ENCODE assay signal across 24 cellular contexts in genomic region chr6:111276736-111277135, GRCh38.
"Had no signal": no experiment of that assay in that cellular context is flagged by ENCODE, and none has a peak within 500 bp of the region (broad histone marks: within the 10 kb centered on the region; RNA-seq: fewer than 3 reads in every experiment).

No MANE protein-coding gene starts in this region.

- FAIRE-seq: TTC549 had no signal

- H3K4me1 ChIP-seq: breast epithelium had no signal

- H3K27ac ChIP-seq: breast epithelium, SK-N-MC, VCaP had no signal

- H3K4me3 ChIP-seq: breast epithelium, SK-N-MC had no signal

- ATAC-seq: activated CD4-positive, alpha-beta T cell treated with anti-CD3 and anti-CD28 coated beads for 36 hours; activated CD8-positive, alpha-beta T cell treated with anti-CD3 and anti-CD28 coated beads for 36 hours; activated T-cell treated with anti-CD3 and anti-CD28 coated beads, Interleukin-2, amount 50 U/mL, for 72 hours; T-cell had no signal

- H3K27me3 ChIP-seq: breast epithelium had no signal

- DNase-seq: activated CD4-positive, alpha-beta T cell treated with anti-CD3 and anti-CD28 coated beads for 36 hours; activated CD8-positive, alpha-beta memory T cell treated with anti-CD3 and anti-CD28 coated beads, Interleukin-2, amount 50 U/mL, for 4 hours; activated CD8-positive, alpha-beta T cell treated with anti-CD3 and anti-CD28 coated beads for 36 hours; activated gamma-delta T cell treated with Interleukin-2 at 50 U/mL for 16 hours; activated naive CD4-positive, alpha-beta T cell treated with anti-CD3 and anti-CD28 coated beads, Interleukin-2, amount 50 U/mL, for 16 hours; activated naive CD8-positive, alpha-beta T cell treated with anti-CD3 and anti-CD28 coated beads, Interleukin-2, amount 10 ng/mL, durations not matched to agents 7 days and 5 days; activated T-cell treated with anti-CD3 and anti-CD28 coated beads, Interleukin-2, amount 50 U/mL, for 72 hours; aorta; caudate nucleus; MM.1S; NCI-H1105 treated with DMSO at 0.1 percent for 48 hours; NCI-H1436 treated with DMSO at 0.1 percent for 48 hours; NCI-H187; NCI-H2081; NCI-H510A treated with DMSO at 0.1 percent for 48 hours; NCI-H69; SHP77 treated with DMSO at 0.1 percent for 48 hours; T-cell; T-helper 2 cell; T1000 had no signal
